ENCODE assay signal across 1 cellular context in genomic region chr1:85584923-85585322, GRCh38.
TF ChIP-seq lines count a peak whose summit lies in the region.

No MANE protein-coding gene starts in this region.

TF ChIP-seq in GM23338, 12 proteins besides CTCF, POLR2A, EP300 and RAD21 (continued from another document):
- TF ChIP-seq ZNF462 (CRISPR knock-in tag; IDR thresholded peaks at IDR 0.05) (no peak), STAT1 (IDR thresholded peaks at IDR 0.05; ENCODE audit: unreplicated experiment) (no peak), ZNF331 (CRISPR knock-in tag; IDR thresholded peaks at IDR 0.05; ENCODE audit: low read depth) (no peak), EZH2phosphoT487 (IDR thresholded peaks at IDR 0.05; ENCODE audit: unreplicated experiment) (no peak), NANOG (IDR thresholded peaks at IDR 0.05; ENCODE audit: borderline replicate concordance) (no peak), REST (IDR thresholded peaks at IDR 0.05; ENCODE audit: unreplicated experiment) (no peak), POLR2AphosphoS5 (IDR thresholded peaks at IDR 0.05; ENCODE audit: low read depth) (no peak), ZNF114 (CRISPR knock-in tag; IDR thresholded peaks at IDR 0.05) (no peak)
TF ChIP-seq in GM23338: peak in this region for 0.
